In genomic region chr2:54551123-54551756, GRCh38 we compare ENCODE assay signal across 12 cellular contexts.
DNase-seq lines count a peak whose midpoint lies in the region; ATAC-seq and TF ChIP-seq lines count a peak whose summit lies in the region.
"Had no signal": no experiment of that assay in that cellular context is flagged by ENCODE, and none has a peak within 500 bp of the region (broad histone marks: within the 10 kb centered on the region; RNA-seq: fewer than 3 reads in every experiment).

No MANE protein-coding gene starts in this region.

- H3K36me3 ChIP-seq in duodenal mucosa (ENCODE audit: control insufficient read depth in 1 of 2, insufficient read depth in 2 of 2, low read length in 2 of 2), result no peaks in the 10 kb centered on the region
- H3K36me3 ChIP-seq in suprapubic skin, result no peaks in the 10 kb centered on the region

- TF ChIP-seq CTCF in suprapubic skin (IDR thresholded peaks at IDR 0.05), result no peak

- H3K4me3 ChIP-seq in duodenal mucosa (ENCODE audit: low read depth in 1 of 2, low read length in 2 of 2) (no peak overlapping the region), suprapubic skin (no peak overlapping the region)
- H3K4me3 ChIP-seq: lung had no signal

- WGBS in suprapubic skin, result 22% methylated on average over 4 of the region's 4 CpGs

- H3K9me3 ChIP-seq in duodenal mucosa (ENCODE audit: control insufficient read depth in 1 of 2, low read length in 2 of 2) (no peaks in the 10 kb centered on the region), suprapubic skin (no peaks in the 10 kb centered on the region)

- DNase-seq in suprapubic skin (ENCODE audit: low spot score in 2 of 2) (no peak), NCI-H1417 (lab: John Stamatoyannopoulos, UW) (no peak), AML-193 (lab: John Stamatoyannopoulos, UW) (no peak), DMS153 (lab: John Stamatoyannopoulos, UW) (no peak), NCI-H226 (no peak)
- DNase-seq: activated gamma-delta T cell treated with Interleukin-2 at 50 U/mL for 16 hours; NCI-H2171; stimulated activated CD4-positive, alpha-beta T cell treated with anti-CD3 and anti-CD28 coated beads, Interleukin-2, amount 100 ng/mL, for 24 hours had no signal

- no peak for TF ChIP-seq POLR2A in suprapubic skin (IDR thresholded peaks at IDR 0.05)

- peak overlapping the region; percentile 5 for H3K27ac ChIP-seq in duodenal mucosa (ENCODE audit: low read depth, low read length)
- H3K27ac ChIP-seq in suprapubic skin, result peak overlapping the region; percentile 63

- H3K4me1 ChIP-seq in duodenal mucosa (ENCODE audit: control insufficient read depth in 1 of 2, insufficient read depth in 2 of 2, low read length in 2 of 2), result peaks cover 59 to 68% of the 10 kb centered on the region in 2 donors
- H3K4me1 ChIP-seq in suprapubic skin, result peaks cover 39% of the 10 kb centered on the region

- TF ChIP-seq EP300 in suprapubic skin (IDR thresholded peaks at IDR 0.05), result no peak

- no peaks in the 10 kb centered on the region for H3K27me3 ChIP-seq in duodenal mucosa (ENCODE audit: control insufficient read depth in 1 of 2, insufficient read depth in 2 of 2, low read length in 2 of 2)
- H3K27me3 ChIP-seq in suprapubic skin, result no peaks in the 10 kb centered on the region

- no peak overlapping the region for H3K9ac ChIP-seq in duodenal mucosa (ENCODE audit: low read depth in 1 of 2, low read length in 2 of 2)

- peak; percentile 38 for ATAC-seq in GM19452 (IDR thresholded peaks at IDR 0.05; ENCODE audit: unreplicated experiment)
- peak; percentile 41 for ATAC-seq in HG03039 (IDR thresholded peaks at IDR 0.05; ENCODE audit: unreplicated experiment)
